ENCODE assay signal across 26 cellular contexts in the genomic region with DNA sequence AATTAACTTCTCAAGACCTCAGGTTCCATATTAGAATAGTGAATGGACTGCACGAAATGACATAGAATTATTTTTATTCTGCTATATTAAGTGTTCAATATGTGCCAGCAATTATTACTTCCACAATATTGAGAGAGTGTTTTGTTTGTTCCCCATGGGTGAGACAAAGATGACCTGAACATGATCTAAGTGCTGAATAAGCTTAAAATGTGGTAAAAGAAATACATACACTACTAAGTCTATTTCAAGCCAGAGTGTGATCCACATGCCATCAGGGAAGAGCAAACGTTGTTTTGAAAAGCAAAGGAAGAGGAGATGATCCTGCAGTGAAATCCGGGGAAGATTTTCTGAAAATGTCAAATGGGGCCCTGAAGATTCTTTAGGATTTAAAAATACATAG. TPM values are rescaled to one million over a fixed set of nuclear protein-coding genes. Genes with fewer than 3 reads are reported as not detected.
DNase-seq lines count a peak whose midpoint lies in the region; ATAC-seq, FAIRE-seq and TF ChIP-seq lines count a peak whose summit lies in the region.
"Had no signal": no experiment of that assay in that cellular context is flagged by ENCODE, and none has a peak within 500 bp of the region (broad histone marks: within the 10 kb centered on the region; RNA-seq: fewer than 3 reads in every experiment).

No MANE protein-coding gene starts in this region.

- 36% methylated on average over 3 of the region's 3 CpGs for WGBS in A549 (ENCODE audit: missing lambda C conversion rate)
- 76% methylated on average over 3 of the region's 3 CpGs for WGBS in K562 (ENCODE audit: insufficient coverage, low coverage, missing lambda C conversion rate)

- H3K27me3 Mint-ChIP-seq in activated naive CD8-positive, alpha-beta T cell treated with anti-CD3 and anti-CD28 coated beads, Interleukin-2, amount 50 U/mL, for 24 hours, result no peaks in the 10 kb centered on the region
- no peaks in the 10 kb centered on the region for H3K27me3 Mint-ChIP-seq in activated naive CD8-positive, alpha-beta T cell treated with anti-CD3 and anti-CD28 coated beads for 36 hours
- H3K27me3 Mint-ChIP-seq: CD4-positive, alpha-beta memory T cell; CD8-positive, alpha-beta memory T cell had no signal

- peaks cover 17% of the 10 kb centered on the region for H3K4me1 Mint-ChIP-seq in activated naive CD8-positive, alpha-beta T cell treated with anti-CD3 and anti-CD28 coated beads, Interleukin-2, amount 50 U/mL, for 24 hours
- H3K4me1 Mint-ChIP-seq in activated naive CD8-positive, alpha-beta T cell treated with anti-CD3 and anti-CD28 coated beads for 36 hours, result peaks cover 7% of the 10 kb centered on the region
- H3K4me1 Mint-ChIP-seq: CD4-positive, alpha-beta memory T cell; CD4-positive, CD25-positive, alpha-beta regulatory T cell; CD8-positive, alpha-beta memory T cell had no signal

- TF ChIP-seq POLR2A in A549 (IDR thresholded peaks at IDR 0.05; ENCODE audit: low read length) (no peak), K562 (conservative IDR thresholded peaks at IDR 0.05) (no peak)

- DNase-seq in activated naive CD8-positive, alpha-beta T cell treated with anti-CD3 and anti-CD28 coated beads, Interleukin-2, amount 50 U/mL, for 24 hours, result no peak
- DNase-seq in activated naive CD8-positive, alpha-beta T cell treated with anti-CD3 and anti-CD28 coated beads for 36 hours, result no peak
- DNase-seq in A549 (ENCODE audit: low read depth in 1 of 2, low spot score in 1 of 2) (no peak), K562 (ENCODE audit: extremely low read depth in 1 of 4, low spot score in 3 of 4) (no peak), WERI-Rb-1 (no peak)
- DNase-seq: ACHN; BE2C; C1 segment of cervical spinal cord; CD4-positive, alpha-beta memory T cell; CD4-positive, CD25-positive, alpha-beta regulatory T cell; CD8-positive, alpha-beta memory T cell; COR-L47; DMS 273 treated with DMSO at 0.1 percent for 48 hours; DMS153; DMS53; DMS79; DND-41; EL; GDM1 had no signal

- TF ChIP-seq EP300 in A549 (IDR thresholded peaks at IDR 0.05), result no peak
- no peak for TF ChIP-seq EP300 in K562 (IDR thresholded peaks at IDR 0.05; ENCODE audit: low read length)

- H3K9me3 ChIP-seq in A549 (no peaks in the 10 kb centered on the region), K562 (replicated peaks; ENCODE audit: control insufficient read depth, insufficient read depth, low read depth, low read length) (no peaks in the 10 kb centered on the region), WERI-Rb-1 (ENCODE audit: severe bottlenecking) (no peaks in the 10 kb centered on the region)
- H3K9me3 ChIP-seq: BE2C, BLaER1 had no signal

- no peaks in the 10 kb centered on the region for H3K4me1 ChIP-seq in A549
- peaks cover 18 to 42% of the 10 kb centered on the region in 2 experiments for H3K4me1 ChIP-seq in K562 (replicated peaks in 1 of 2; ENCODE audit: control insufficient read depth in 2 of 2, insufficient read depth in 2 of 2, low read length in 2 of 2)
- H3K4me1 ChIP-seq: BE2C, BLaER1 had no signal

- no peak for ATAC-seq in activated naive CD8-positive, alpha-beta T cell treated with anti-CD3 and anti-CD28 coated beads, Interleukin-2, amount 50 U/mL, for 24 hours
- no peak for ATAC-seq in A549
- no peak for ATAC-seq in K562
- ATAC-seq: GM12878 had no signal

- H3K79me2 ChIP-seq in K562 (ENCODE audit: control insufficient read depth, insufficient read depth, low read length), result no peaks in the 10 kb centered on the region

- H3K4me2 ChIP-seq in A549 (no peak overlapping the region), K562 (ENCODE audit: insufficient read depth, low read length) (no peak overlapping the region)
- H3K4me2 ChIP-seq: BLaER1 had no signal

- in situ Hi-C loops in K562 (cut with MboI), result no loop called here

- H3K36me3 Mint-ChIP-seq in activated naive CD8-positive, alpha-beta T cell treated with anti-CD3 and anti-CD28 coated beads, Interleukin-2, amount 50 U/mL, for 24 hours (ENCODE audit: low read depth), result peaks cover 5% of the 10 kb centered on the region
- H3K36me3 Mint-ChIP-seq in activated naive CD8-positive, alpha-beta T cell treated with anti-CD3 and anti-CD28 coated beads for 36 hours, result no peaks in the 10 kb centered on the region
- H3K36me3 Mint-ChIP-seq: CD14-positive monocyte; CD4-positive, alpha-beta memory T cell; CD4-positive, CD25-positive, alpha-beta regulatory T cell; CD8-positive, alpha-beta memory T cell had no signal

- no peak overlapping the region for H3K4me3 Mint-ChIP-seq in activated naive CD8-positive, alpha-beta T cell treated with anti-CD3 and anti-CD28 coated beads, Interleukin-2, amount 50 U/mL, for 24 hours
- H3K4me3 Mint-ChIP-seq in activated naive CD8-positive, alpha-beta T cell treated with anti-CD3 and anti-CD28 coated beads for 36 hours, result no peak overlapping the region
- H3K4me3 Mint-ChIP-seq: CD14-positive monocyte; CD4-positive, alpha-beta memory T cell; CD4-positive, CD25-positive, alpha-beta regulatory T cell; CD8-positive, alpha-beta memory T cell had no signal

- H3K9me3 Mint-ChIP-seq in activated naive CD8-positive, alpha-beta T cell treated with anti-CD3 and anti-CD28 coated beads, Interleukin-2, amount 50 U/mL, for 24 hours, result peaks cover 18% of the 10 kb centered on the region
- peaks cover 5% of the 10 kb centered on the region for H3K9me3 Mint-ChIP-seq in activated naive CD8-positive, alpha-beta T cell treated with anti-CD3 and anti-CD28 coated beads for 36 hours
- H3K9me3 Mint-ChIP-seq: CD14-positive monocyte; CD4-positive, alpha-beta memory T cell; CD4-positive, CD25-positive, alpha-beta regulatory T cell; CD8-positive, alpha-beta memory T cell had no signal

- H3K27ac ChIP-seq in A549 (no peak overlapping the region), K562 (ENCODE audit: extremely low read depth, low read depth, low read length) (no peak overlapping the region), WERI-Rb-1 (no peak overlapping the region)
- H3K27ac ChIP-seq: 22Rv1, BLaER1 had no signal

- CTCF ChIA-PET in A549 (lab: Yijun Ruan, JAX) (no interaction called here), K562 (lab: Yijun Ruan, JAX; ENCODE audit: low intra/inter-chr PET ratio) (no interaction called here)

- H3K27ac Mint-ChIP-seq in activated naive CD8-positive, alpha-beta T cell treated with anti-CD3 and anti-CD28 coated beads, Interleukin-2, amount 50 U/mL, for 24 hours, result peak overlapping the region; percentile 5
- no peak overlapping the region for H3K27ac Mint-ChIP-seq in activated naive CD8-positive, alpha-beta T cell treated with anti-CD3 and anti-CD28 coated beads for 36 hours
- H3K27ac Mint-ChIP-seq: CD14-positive monocyte; CD4-positive, alpha-beta memory T cell; CD4-positive, CD25-positive, alpha-beta regulatory T cell; CD8-positive, alpha-beta memory T cell had no signal

- H3K27me3 ChIP-seq in K562 (ENCODE audit: control insufficient read depth in 2 of 2, insufficient read depth in 2 of 2, low read length in 2 of 2) (no peaks in the 10 kb centered on the region), WERI-Rb-1 (ENCODE audit: insufficient read depth, low read depth, severe bottlenecking) (peaks cover 94% of the 10 kb centered on the region)
- H3K27me3 ChIP-seq: BE2C, BLaER1 had no signal

- no peak overlapping the region for H3K9ac ChIP-seq in K562 (ENCODE audit: insufficient read depth in 1 of 2, low read depth in 2 of 2, low read length in 2 of 2)
- H3K9ac ChIP-seq: BLaER1 had no signal

- no peaks in the 10 kb centered on the region for H3K9me1 ChIP-seq in K562 (ENCODE audit: control insufficient read depth, insufficient read depth, low read length)

- POLR2A ChIA-PET in A549 (lab: Yijun Ruan, JAX) (no interaction called here), K562 (lab: Yijun Ruan, JAX) (no interaction called here)

- no peaks in the 10 kb centered on the region for H4K20me1 ChIP-seq in K562 (replicated peaks; ENCODE audit: control insufficient read depth, insufficient read depth, low read length)
- H4K20me1 ChIP-seq: BLaER1 had no signal

- TF ChIP-seq CTCF in A549 (IDR thresholded peaks at IDR 0.05) (no peak), K562 (IDR thresholded peaks at IDR 0.05 in 2 of 3, conservative IDR thresholded peaks at IDR 0.05 in 1 of 3; ENCODE audit: insufficient read depth in 2 of 3, low read depth in 1 of 3, low read length in 3 of 3) (no peak), WERI-Rb-1 (IDR thresholded peaks at IDR 0.05; ENCODE audit: low read depth, low read length) (no peak)

- no TSS peak for BruUV-seq in K562 (replicated peaks; lab: Mats Ljungman, UMichigan)

- H3K36me3 ChIP-seq in K562 (ENCODE audit: control insufficient read depth, insufficient read depth, low read length) (no peaks in the 10 kb centered on the region), WERI-Rb-1 (no peaks in the 10 kb centered on the region)
- H3K36me3 ChIP-seq: BE2C, BLaER1 had no signal

- no peak overlapping the region; the same call in 1 of the 2 replicates for H2AFZ ChIP-seq in K562 (ENCODE audit: low read depth, low read length)

- TF ChIP-seq RAD21 in A549 (conservative IDR thresholded peaks at IDR 0.05 in 1 of 2, IDR thresholded peaks at IDR 0.05 in 1 of 2) (no peak), K562 (CRISPR knock-in tag; conservative IDR thresholded peaks at IDR 0.05 in 1 of 2, IDR thresholded peaks at IDR 0.05 in 1 of 2) (no peak)

- intact Hi-C loops in K562 (cut with micrococcal nuclease), result loop anchor here (5.0 kb wide), 2 partner anchors 202 to 288 kb away; no protein-coding TSS in a partner anchor

- no peak overlapping the region for H3K4me3 ChIP-seq in A549
- H3K4me3 ChIP-seq in K562, result no peak overlapping the region
- no peak overlapping the region for H3K4me3 ChIP-seq in WERI-Rb-1 (ENCODE audit: low read depth, low read length)
- H3K4me3 ChIP-seq: BLaER1, GM12878 had no signal

- no peak for FAIRE-seq in A549 (lab: Jason Lieb, UNC)
- no peak for FAIRE-seq in K562 (lab: Jason Lieb, UNC)
- FAIRE-seq: GM12878, GM12892, GM18507 had no signal

RNA-seq across cellular contexts. Expression of a gene that starts 59.8 kb away (rescaled TPM):
- total RNA-seq in activated naive CD8-positive, alpha-beta T cell treated with anti-CD3 and anti-CD28 coated beads for 36 hours, result 10 to 100 TPM; 16.6 to 18.0 TPM
- polyA plus RNA-seq in A549 (2011; rRNA removed), result 5.5 and 6.2 TPM in 2 replicates
- 6.9 and 8.4 TPM in 2 replicates for polyA plus RNA-seq in A549 (2012; cell fraction: cytosol; rRNA removed)
- polyA plus RNA-seq in A549 (2012; cell fraction: nucleus; rRNA removed), result 12.6 and 20.6 TPM in 2 replicates
- 5.5 to 5.9 TPM (median 5.8 TPM) in 3 replicates for polyA plus RNA-seq in A549 (2017; fragmentation: RNase III; extraction: RNeasy Plus Mini Kit Qiagen cat#74134 plus additional on column Dnase treatment)
- 13.4 and 15.1 TPM in 2 replicates for polyA minus RNA-seq in A549 (2011; rRNA and poly(A)+ RNA removed)
- total RNA-seq in K562 (2011; cell fraction: chromatin; rRNA removed; ENCODE audit: low replicate concordance), result 167 and 196 TPM in 2 replicates
- total RNA-seq in K562 (2011; cell fraction: nucleolus; rRNA removed), result 104 and 114 TPM in 2 replicates
- total RNA-seq in K562 (2011; cell fraction: nucleoplasm; rRNA removed), result 135 and 188 TPM in 2 replicates
- total RNA-seq in K562 (2014; rRNA removed), result 20.8 and 27.3 TPM in 2 replicates
- total RNA-seq in K562 (2014; rRNA removed; fragmentation: Illumina TruSeq; extraction: Trizol), result 13.8 TPM in 2 replicates
- 8.8 and 9.8 TPM in 2 replicates for total RNA-seq in K562 (2015; rRNA removed; fragmentation: Illumina TruSeq; extraction: Trizol)
- 62.2 and 68.6 TPM in 2 replicates for total RNA-seq in K562 (2021)
- polyA plus RNA-seq in K562 (2011; rRNA removed), result 15.9 and 17.8 TPM in 2 replicates
- polyA plus RNA-seq in K562 (2011; cell fraction: cytosol; rRNA removed), result 7.6 and 12.6 TPM in 2 replicates
- polyA plus RNA-seq in K562 (2011; cell fraction: nucleus; rRNA removed), result 50.6 and 80.8 TPM in 2 replicates
- 19.4 and 60.9 TPM in 2 replicates for polyA plus RNA-seq in K562 (2012)
- polyA plus RNA-seq in K562 (2014; fragmentation: Illumina TruSeq; extraction: Trizol), result 22.7 and 26.7 TPM in 2 replicates
- polyA plus RNA-seq in K562 (2014; fragmentation: Nextera tagmentation; extraction: Ambion mirVana), result 1 to 10 TPM; 2.2 to 4.5 TPM
- polyA plus RNA-seq in K562 (2014; rRNA removed), result 20.1 and 30.6 TPM in 2 replicates
- 29.0 and 39.2 TPM in 2 replicates for polyA minus RNA-seq in K562 (2011; rRNA and poly(A)+ RNA removed)
- polyA minus RNA-seq in K562 (2011; cell fraction: cytosol; rRNA and poly(A)+ RNA removed), result 10.4 and 28.6 TPM in 2 replicates
- 119 and 149 TPM in 2 replicates for polyA minus RNA-seq in K562 (2011; cell fraction: nucleus; rRNA and poly(A)+ RNA removed)
- total RNA-seq: G401 had no signal
